37 cellular contexts compared by ENCODE assay signal in the genomic region with DNA sequence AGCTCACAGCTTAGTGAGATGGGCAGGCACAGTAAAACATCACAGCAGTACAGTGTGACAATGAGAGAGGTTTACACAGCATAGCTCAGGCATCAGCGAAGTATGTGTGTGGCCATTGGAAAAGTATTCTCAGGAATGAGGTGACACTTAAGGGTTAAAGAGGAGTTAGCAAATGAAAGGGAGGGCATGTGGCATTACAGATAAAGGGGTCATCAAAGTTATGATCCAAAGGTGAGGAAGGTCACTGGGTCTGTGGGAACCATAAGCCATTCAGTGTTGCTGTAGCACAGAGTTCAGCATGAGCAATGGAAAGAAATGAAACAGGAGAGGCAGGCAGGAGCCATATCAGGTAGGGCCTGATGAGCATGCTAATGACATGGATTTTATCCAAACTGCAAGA. TPM values are rescaled to one million over a fixed set of nuclear protein-coding genes. Genes with fewer than 3 reads are reported as not detected.
"Had no signal": no experiment of that assay in that cellular context is flagged by ENCODE, and none has a peak within 500 bp of the region (broad histone marks: within the 10 kb centered on the region; RNA-seq: fewer than 3 reads in every experiment).

No MANE protein-coding gene starts in this region.

- H3K9me3 ChIP-seq: neutrophil, ovary, psoas muscle, testis, transverse colon, upper lobe of right lung, uterus had no signal

- ATAC-seq: psoas muscle; right cardiac atrium; sciatic nerve; stimulated activated memory B cell treated with anti-CD40 and anti-IgM and Interleukin-4, amounts not matched to agents 10 μg/mL and 1 μg/mL and 100 μg/mL, for 72 hours; stimulated activated naive CD8-positive, alpha-beta T cell treated with anti-CD3 and anti-CD28 coated beads, Interleukin-15, amount 100 ng/mL, for 72 hours; stimulated activated naive CD8-positive, alpha-beta T cell treated with anti-CD3 and anti-CD28 coated beads, Interleukin-15, Interleukin-2, amounts not matched to agents 100 U/mL and 50 U/mL, for 24 hours; upper lobe of right lung had no signal

- H3K9ac ChIP-seq: neural progenitor cell, parathyroid adenoma had no signal

- H3K4me1 ChIP-seq: parathyroid adenoma, psoas muscle, spleen, suprapubic skin, testis, tibial artery, transverse colon, upper lobe of right lung, uterus had no signal

- H3K4me1 Mint-ChIP-seq: naive thymus-derived CD4-positive, alpha-beta T cell; nephron; stimulated activated memory B cell treated with anti-CD40 and anti-IgM and Interleukin-4, amounts not matched to agents 10 μg/mL and 1 μg/mL and 100 μg/mL, for 72 hours; stimulated activated naive CD8-positive, alpha-beta T cell treated with anti-CD3 and anti-CD28 coated beads, Interleukin-15, amount 100 ng/mL, for 72 hours had no signal

- H3K27ac Mint-ChIP-seq: naive thymus-derived CD4-positive, alpha-beta T cell; natural killer cell; nephron; neural progenitor cell; progenitor cell of endocrine pancreas; stimulated activated memory B cell treated with anti-CD40 and anti-IgM and Interleukin-4, amounts not matched to agents 10 μg/mL and 1 μg/mL and 100 μg/mL, for 72 hours; stimulated activated naive CD8-positive, alpha-beta T cell treated with anti-CD3 and anti-CD28 coated beads, Interleukin-15, amount 100 ng/mL, for 72 hours; type B pancreatic cell had no signal

- H3K36me3 Mint-ChIP-seq: naive thymus-derived CD4-positive, alpha-beta T cell; natural killer cell; neural progenitor cell; stimulated activated memory B cell treated with anti-CD40 and anti-IgM and Interleukin-4, amounts not matched to agents 10 μg/mL and 1 μg/mL and 100 μg/mL, for 72 hours; type B pancreatic cell had no signal

- H3K27me3 Mint-ChIP-seq: stimulated activated memory B cell treated with anti-CD40 and anti-IgM and Interleukin-4, amounts not matched to agents 10 μg/mL and 1 μg/mL and 100 μg/mL, for 72 hours; type B pancreatic cell had no signal

- H3K4me3 ChIP-seq: neural progenitor cell, ovary, psoas muscle, skin epidermis, smooth muscle cell, spleen, suprapubic skin, testis, tibial artery, transverse colon, upper lobe of right lung, uterus had no signal

- H3K36me3 ChIP-seq: neural progenitor cell, neutrophil, ovary, spleen, suprapubic skin, tibial artery, transverse colon, upper lobe of right lung, uterus had no signal

- H3K4me3 Mint-ChIP-seq: naive thymus-derived CD4-positive, alpha-beta T cell; natural killer cell; nephron; neural progenitor cell; stimulated activated memory B cell treated with anti-CD40 and anti-IgM and Interleukin-4, amounts not matched to agents 10 μg/mL and 1 μg/mL and 100 μg/mL, for 72 hours; stimulated activated naive CD8-positive, alpha-beta T cell treated with anti-CD3 and anti-CD28 coated beads, Interleukin-15, amount 100 ng/mL, for 72 hours; type B pancreatic cell had no signal

- H3K9me3 Mint-ChIP-seq: natural killer cell; nephron; neural progenitor cell; stimulated activated memory B cell treated with anti-CD40 and anti-IgM and Interleukin-4, amounts not matched to agents 10 μg/mL and 1 μg/mL and 100 μg/mL, for 72 hours; type B pancreatic cell had no signal

- DNase-seq: naive thymus-derived CD4-positive, alpha-beta T cell; natural killer cell; nucleus accumbens; ovary; posterior cingulate gyrus; psoas muscle; right cardiac atrium; spleen; stimulated activated CD4-positive, alpha-beta T cell treated with anti-CD3 and anti-CD28 coated beads, Interleukin-12 subunit alpha, Interleukin-12 subunit beta, amount 100 ng/mL, for 4 hours; stimulated activated CD4-positive, alpha-beta T cell treated with anti-CD3 and anti-CD28 coated beads, Interleukin-1b, Interleukin-23, amount 100 ng/mL, for 48 hours; stimulated activated CD4-positive, alpha-beta T cell treated with anti-CD3 and anti-CD28 coated beads, Interleukin-4, amount 100 ng/mL, for 1 hour; stimulated activated CD4-positive, alpha-beta T cell treated with anti-CD3 and anti-CD28 coated beads, Interleukin-4, amount 100 ng/mL, for 4 hours; stimulated activated CD8-positive, alpha-beta memory T cell treated with anti-CD3 and anti-CD28 coated beads, Interleukin-4, amount 100 ng/mL, for 48 hours; stimulated activated naive CD4-positive, alpha-beta T cell; stimulated activated naive CD8-positive, alpha-beta T cell treated with anti-CD3 and anti-CD28 coated beads, Interleukin-15, amount 100 ng/mL, for 72 hours; stimulated activated naive CD8-positive, alpha-beta T cell treated with anti-CD3 and anti-CD28 coated beads, Interleukin-15, Interleukin-2, amounts not matched to agents 100 U/mL and 50 U/mL, for 24 hours; substantia nigra; testis; tibial artery; transverse colon; upper lobe of right lung; uterus had no signal

- H3K27me3 ChIP-seq: neural progenitor cell, neutrophil, ovary, spleen, testis, tibial artery, transverse colon, upper lobe of right lung, uterus had no signal

- H3K27ac ChIP-seq: neural progenitor cell, neutrophil, ovary, parathyroid adenoma, psoas muscle, skin epidermis, spleen, suprapubic skin, testis, tibial artery, transverse colon, upper lobe of right lung, uterus had no signal

RNA-seq across cellular contexts. Expression of a gene that starts 4.5 kb away (rescaled TPM):
- total RNA-seq: naive thymus-derived CD4-positive, alpha-beta T cell; natural killer cell; omental fat pad; psoas muscle; renal cortical epithelial cell; right cardiac atrium; sciatic nerve; spleen; suprapubic skin; transverse colon; upper lobe of right lung; urinary bladder; uterus had no signal
- polyA plus RNA-seq: naive thymus-derived CD4-positive, alpha-beta T cell; neural cell; ovary; psoas muscle; right cardiac atrium; smooth muscle cell; spleen had no signal
